11 cellular contexts compared by ENCODE assay signal in genomic region chr19:42323852-42324654, GRCh38. TPM values are rescaled to one million over a fixed set of nuclear protein-coding genes. Genes with fewer than 3 reads are reported as not detected.
DNase-seq lines count a peak whose midpoint lies in the region; ATAC-seq and TF ChIP-seq lines count a peak whose summit lies in the region.
"Had no signal": no experiment of that assay in that cellular context is flagged by ENCODE, and none has a peak within 500 bp of the region (broad histone marks: within the 10 kb centered on the region; RNA-seq: fewer than 3 reads in every experiment).

No MANE protein-coding gene starts in this region.

- no peak for TF ChIP-seq RAD21 in SK-N-SH (IDR thresholded peaks at IDR 0.05; ENCODE audit: low read length)

- peaks cover 8% of the 10 kb centered on the region for H3K9me3 Mint-ChIP-seq in glutamatergic neuron (ENCODE audit: unreplicated experiment)
- no peaks in the 10 kb centered on the region for H3K9me3 Mint-ChIP-seq in stimulated activated naive B cell treated with anti-CD40 and anti-IgM and Interleukin-4, amounts not matched to agents 10 μg/mL and 1 μg/mL and 100 μg/mL, for 72 hours

- no peak overlapping the region for H2AFZ ChIP-seq in SK-N-SH (ENCODE audit: low read depth)

- H3K27me3 Mint-ChIP-seq in glutamatergic neuron (ENCODE audit: unreplicated experiment), result peaks cover 13% of the 10 kb centered on the region
- peaks cover 11 to 16% of the 10 kb centered on the region in 2 donors for H3K27me3 Mint-ChIP-seq in stimulated activated naive B cell treated with anti-CD40 and anti-IgM and Interleukin-4, amounts not matched to agents 10 μg/mL and 1 μg/mL and 100 μg/mL, for 72 hours

- no peaks in the 10 kb centered on the region; the same call in 1 of the 2 replicates for H4K20me1 ChIP-seq in SK-N-SH (ENCODE audit: insufficient read depth)

- no peaks in the 10 kb centered on the region for H3K9me3 ChIP-seq in SK-N-SH
- no peaks in the 10 kb centered on the region for H3K9me3 ChIP-seq in SJCRH30 (replicated peaks)

- peaks cover 8 to 16% of the 10 kb centered on the region in 2 experiments; a peak in 1 of 4 replicates for H3K4me1 ChIP-seq in SK-N-SH (ENCODE audit: control insufficient read depth in 1 of 2, insufficient read depth in 2 of 2, low read depth in 1 of 2, low read length in 1 of 2)
- no peaks in the 10 kb centered on the region for H3K4me1 ChIP-seq in SJCRH30

- H3F3A ChIP-seq in SK-N-SH (replicated peaks; ENCODE audit: insufficient read depth), result no peaks in the 10 kb centered on the region

- ATAC-seq in SK-N-SH treated with all-trans-retinoic acid at 6 μM for 48 hours (no peak), HG02840 (IDR thresholded peaks at IDR 0.05; ENCODE audit: low FRiP score, unreplicated experiment) (no peak)
- ATAC-seq in stimulated activated naive B cell treated with anti-CD40 and anti-IgM and Interleukin-4, amounts not matched to agents 10 μg/mL and 1 μg/mL and 100 μg/mL, for 72 hours (replicated peaks), result no peak

- no peaks in the 10 kb centered on the region for H3K36me3 ChIP-seq in SK-N-SH (replicated peaks in 1 of 2; ENCODE audit: control insufficient read depth in 1 of 2, insufficient read depth in 2 of 2, low read length in 1 of 2)
- H3K36me3 ChIP-seq in SJCRH30, result no peaks in the 10 kb centered on the region

- peak; percentile 54 for DNase-seq in SK-N-SH
- peak; percentile 38 for DNase-seq in glutamatergic neuron
- no peak for DNase-seq in stimulated activated naive B cell treated with anti-CD40 and anti-IgM and Interleukin-4, amounts not matched to agents 10 μg/mL and 1 μg/mL and 100 μg/mL, for 72 hours
- DNase-seq in NCI-H187 treated with DMSO at 0.1 percent for 48 hours (lab: John Stamatoyannopoulos, UW), result no peak
- no peak for DNase-seq in SJCRH30
- DNase-seq: NCI-H146 had no signal

- no peak overlapping the region for H3K4me3 Mint-ChIP-seq in glutamatergic neuron (ENCODE audit: unreplicated experiment)
- peak overlapping the region; percentile 46 to 96 for H3K4me3 Mint-ChIP-seq in stimulated activated naive B cell treated with anti-CD40 and anti-IgM and Interleukin-4, amounts not matched to agents 10 μg/mL and 1 μg/mL and 100 μg/mL, for 72 hours

- TF ChIP-seq CTCF in SK-N-SH (IDR thresholded peaks at IDR 0.05) (no peak), VCaP (conservative IDR thresholded peaks at IDR 0.05) (no peak), glutamatergic neuron (IDR thresholded peaks at IDR 0.05; ENCODE audit: partially characterized antibody, unreplicated experiment) (no peak)

- peaks cover 35% of the 10 kb centered on the region for H3K79me2 ChIP-seq in SK-N-SH (ENCODE audit: insufficient read depth)

- H3K4me1 Mint-ChIP-seq in glutamatergic neuron (ENCODE audit: low read depth, unreplicated experiment), result peaks cover 22% of the 10 kb centered on the region
- peaks cover 26 to 41% of the 10 kb centered on the region in 2 donors for H3K4me1 Mint-ChIP-seq in stimulated activated naive B cell treated with anti-CD40 and anti-IgM and Interleukin-4, amounts not matched to agents 10 μg/mL and 1 μg/mL and 100 μg/mL, for 72 hours

- POLR2A ChIA-PET in SK-N-SH (lab: Yijun Ruan, JAX), result no interaction called here

- no peak overlapping the region for H3K4me2 ChIP-seq in SK-N-SH

- H3K4me3 ChIP-seq in SK-N-SH (ENCODE audit: low read depth in 2 of 2, low read length in 1 of 2), result no peak overlapping the region
- H3K4me3 ChIP-seq in SJCRH30, result no peak overlapping the region

- 79% methylated on average over 74 of the region's 92 CpGs for WGBS in SK-N-SH (ENCODE audit: low lambda C conversion rate)

- H3K27me3 ChIP-seq in SK-N-SH (ENCODE audit: insufficient read depth) (no peaks in the 10 kb centered on the region), SJCRH30 (no peaks in the 10 kb centered on the region)

- no peak overlapping the region for H3K27ac Mint-ChIP-seq in glutamatergic neuron (ENCODE audit: unreplicated experiment)
- no peak overlapping the region for H3K27ac Mint-ChIP-seq in stimulated activated naive B cell treated with anti-CD40 and anti-IgM and Interleukin-4, amounts not matched to agents 10 μg/mL and 1 μg/mL and 100 μg/mL, for 72 hours

- no peak overlapping the region for H3K27ac ChIP-seq in SK-N-SH (ENCODE audit: low read depth in 2 of 2, low read length in 1 of 2)
- peak overlapping the region; percentile 91; the same call in 1 of the 2 replicates for H3K27ac ChIP-seq in VCaP
- H3K27ac ChIP-seq in SJCRH30, result no peak overlapping the region

- H3K9ac ChIP-seq in SK-N-SH, result no peak overlapping the region

- no peak for TF ChIP-seq EP300 in SK-N-SH (IDR thresholded peaks at IDR 0.05; ENCODE audit: borderline replicate concordance in 1 of 2, low read depth in 1 of 2, low read length in 1 of 2)

- CTCF ChIA-PET in SK-N-SH (lab: Yijun Ruan, JAX), result interaction anchor here (1.6 to 1.9 kb wide), 3 partner anchors 12 to 28 kb away, joined by 4 read pairs; partner anchors contain the start of genes PAFAH1B3 and PRR19

- H3K9me2 ChIP-seq in SK-N-SH, result no peaks in the 10 kb centered on the region

- no peaks in the 10 kb centered on the region for H3K36me3 Mint-ChIP-seq in glutamatergic neuron (ENCODE audit: unreplicated experiment)
- peaks cover 4% of the 10 kb centered on the region in 2 donors for H3K36me3 Mint-ChIP-seq in stimulated activated naive B cell treated with anti-CD40 and anti-IgM and Interleukin-4, amounts not matched to agents 10 μg/mL and 1 μg/mL and 100 μg/mL, for 72 hours

TF ChIP-seq in SK-N-SH, 30 proteins besides CTCF, POLR2A, EP300 and RAD21 (continues in another document):
- TF ChIP-seq NFIC (IDR thresholded peaks at IDR 0.05; ENCODE audit: borderline replicate concordance), result no peak
- TF ChIP-seq FOXM1 (IDR thresholded peaks at IDR 0.05; ENCODE audit: low read depth), result no peak
- TF ChIP-seq, protein P1, sequence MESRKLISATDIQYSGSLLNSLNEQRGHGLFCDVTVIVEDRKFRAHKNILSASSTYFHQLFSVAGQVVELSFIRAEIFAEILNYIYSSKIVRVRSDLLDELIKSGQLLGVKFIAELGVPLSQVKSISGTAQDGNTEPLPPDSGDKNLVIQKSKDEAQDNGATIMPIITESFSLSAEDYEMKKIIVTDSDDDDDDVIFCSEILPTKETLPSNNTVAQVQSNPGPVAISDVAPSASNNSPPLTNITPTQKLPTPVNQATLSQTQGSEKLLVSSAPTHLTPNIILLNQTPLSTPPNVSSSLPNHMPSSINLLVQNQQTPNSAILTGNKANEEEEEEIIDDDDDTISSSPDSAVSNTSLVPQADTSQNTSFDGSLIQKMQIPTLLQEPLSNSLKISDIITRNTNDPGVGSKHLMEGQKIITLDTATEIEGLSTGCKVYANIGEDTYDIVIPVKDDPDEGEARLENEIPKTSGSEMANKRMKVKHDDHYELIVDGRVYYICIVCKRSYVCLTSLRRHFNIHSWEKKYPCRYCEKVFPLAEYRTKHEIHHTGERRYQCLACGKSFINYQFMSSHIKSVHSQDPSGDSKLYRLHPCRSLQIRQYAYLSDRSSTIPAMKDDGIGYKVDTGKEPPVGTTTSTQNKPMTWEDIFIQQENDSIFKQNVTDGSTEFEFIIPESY (IDR thresholded peaks at IDR 0.05; ENCODE audit: borderline replicate concordance, low read depth), result no peak
- TF ChIP-seq RXRA (IDR thresholded peaks at IDR 0.05; ENCODE audit: borderline replicate concordance, low read depth), result no peak

TF ChIP-seq in SK-N-SH treated with all-trans-retinoic acid at 6 μM for 48 hours, 23 proteins besides CTCF, POLR2A, EP300 and RAD21:
- TF ChIP-seq ARNTL (CRISPR knock-in tag; IDR thresholded peaks at IDR 0.05; ENCODE audit: borderline replicate concordance, low read depth), result no peak
- TF ChIP-seq, protein P2, sequence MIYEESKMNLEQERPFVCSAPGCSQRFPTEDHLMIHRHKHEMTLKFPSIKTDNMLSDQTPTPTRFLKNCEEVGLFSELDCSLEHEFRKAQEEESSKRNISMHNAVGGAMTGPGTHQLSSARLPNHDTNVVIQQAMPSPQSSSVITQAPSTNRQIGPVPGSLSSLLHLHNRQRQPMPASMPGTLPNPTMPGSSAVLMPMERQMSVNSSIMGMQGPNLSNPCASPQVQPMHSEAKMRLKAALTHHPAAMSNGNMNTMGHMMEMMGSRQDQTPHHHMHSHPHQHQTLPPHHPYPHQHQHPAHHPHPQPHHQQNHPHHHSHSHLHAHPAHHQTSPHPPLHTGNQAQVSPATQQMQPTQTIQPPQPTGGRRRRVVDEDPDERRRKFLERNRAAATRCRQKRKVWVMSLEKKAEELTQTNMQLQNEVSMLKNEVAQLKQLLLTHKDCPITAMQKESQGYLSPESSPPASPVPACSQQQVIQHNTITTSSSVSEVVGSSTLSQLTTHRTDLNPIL (CRISPR knock-in tag; IDR thresholded peaks at IDR 0.05; ENCODE audit: low read depth), result no peak

RNA-seq across cellular contexts. Expression of gene MEGF8, which starts 1.4 kb away (rescaled TPM):
- polyA plus RNA-seq in SK-N-SH (2012; rRNA removed), result 12.0 and 19.1 TPM in 2 replicates
- 12.4 and 14.8 TPM in 2 replicates for polyA plus RNA-seq in SK-N-SH (2012; cell fraction: cytosol; rRNA removed)
- 18.7 and 25.1 TPM in 2 replicates for polyA plus RNA-seq in SK-N-SH (2012; cell fraction: nucleus; rRNA removed)
- total RNA-seq in glutamatergic neuron (ENCODE audit: unreplicated experiment), result 72.8 TPM
- total RNA-seq in SJCRH30 (2014; rRNA removed; shearing (Covaris generic)), result 18.9 and 19.9 TPM in 2 replicates

RNA-seq across cellular contexts. Expression of gene TMEM145, which starts 10.9 kb away (rescaled TPM):
- polyA plus RNA-seq in SK-N-SH (2012; rRNA removed), result 0.37 and 2.0 TPM in 2 replicates
- polyA plus RNA-seq in SK-N-SH (2012; cell fraction: cytosol; rRNA removed), result 0.53 and 1.5 TPM in 2 replicates
- polyA plus RNA-seq in SK-N-SH (2012; cell fraction: nucleus; rRNA removed), result 8.0 and 18.2 TPM in 2 replicates
- total RNA-seq in glutamatergic neuron (ENCODE audit: unreplicated experiment), result 24.7 TPM
- 0.85 TPM in 1 of 2 replicates, not detected in the other for total RNA-seq in SJCRH30 (2014; rRNA removed; shearing (Covaris generic))
- total RNA-seq: fibroblast of villous mesenchyme had no signal
- polyA plus RNA-seq: AG04450 had no signal

RNA-seq across cellular contexts. Expression of gene PAFAH1B3, which starts 21.6 kb away (rescaled TPM):
- polyA plus RNA-seq in SK-N-SH (2012; rRNA removed), result 105 and 160 TPM in 2 replicates
- polyA plus RNA-seq in SK-N-SH (2012; cell fraction: cytosol; rRNA removed), result 71.5 and 102 TPM in 2 replicates
- polyA plus RNA-seq in SK-N-SH (2012; cell fraction: nucleus; rRNA removed), result 82.6 and 91.4 TPM in 2 replicates
- 199 TPM for total RNA-seq in glutamatergic neuron (ENCODE audit: unreplicated experiment)
- 62.5 and 65.6 TPM in 2 replicates for total RNA-seq in SJCRH30 (2014; rRNA removed; shearing (Covaris generic))

RNA-seq across cellular contexts. Expression of gene PRR19, which starts 22.1 kb away (rescaled TPM):
- 1.3 TPM in 2 replicates for polyA plus RNA-seq in SK-N-SH (2012; rRNA removed)
- polyA plus RNA-seq in SK-N-SH (2012; cell fraction: cytosol; rRNA removed), result 0.40 and 0.87 TPM in 2 replicates
- polyA plus RNA-seq in SK-N-SH (2012; cell fraction: nucleus; rRNA removed), result 1.3 and 1.7 TPM in 2 replicates
- 1.6 TPM for total RNA-seq in glutamatergic neuron (ENCODE audit: unreplicated experiment)
- total RNA-seq in SJCRH30 (2014; rRNA removed; shearing (Covaris generic)), result 0.73 and 1.9 TPM in 2 replicates

RNA-seq across cellular contexts. Expression of gene CIC, which starts 55.0 kb away (rescaled TPM):
- polyA plus RNA-seq in SK-N-SH (2012; rRNA removed), result 8.6 and 16.9 TPM in 2 replicates
- 7.7 and 12.5 TPM in 2 replicates for polyA plus RNA-seq in SK-N-SH (2012; cell fraction: cytosol; rRNA removed)
- 67.2 and 121 TPM in 2 replicates for polyA plus RNA-seq in SK-N-SH (2012; cell fraction: nucleus; rRNA removed)
- 150 TPM for total RNA-seq in glutamatergic neuron (ENCODE audit: unreplicated experiment)
- 19.1 and 21.5 TPM in 2 replicates for total RNA-seq in SJCRH30 (2014; rRNA removed; shearing (Covaris generic))

Comparison
In these comparisons a context has a peak if more than half of its experiments do, and no peak if none do; other contexts are left out.
1. DNase-seq: peak in SK-N-SH (single experiment) and glutamatergic neuron (single experiment); none in stimulated activated naive B cell treated with anti-CD40 and anti-IgM and Interleukin-4, amounts not matched to agents 10 μg/mL and 1 μg/mL and 100 μg/mL, for 72 hours (single experiment), NCI-H187 treated with DMSO at 0.1 percent for 48 hours (single experiment) and SJCRH30 (0 of 2).
2. RNA of gene TMEM145, which starts 10.9 kb away (total RNA-seq): 24.7 TPM in glutamatergic neuron (single experiment); 0.85 TPM in SJCRH30; every median in the first group is over 10 times any median in the second.